ENCODE assay signal across 8 cellular contexts in genomic region chr5:71446540-71447216, GRCh38. TPM values are rescaled to one million over a fixed set of nuclear protein-coding genes. Genes with fewer than 3 reads are reported as not detected.
A peak's percentile ranks its signal among the peaks of the same experiment; 100 is the strongest.
DNase-seq lines count a peak whose midpoint lies in the region; ATAC-seq and TF ChIP-seq lines count a peak whose summit lies in the region.
"Not testable (repeated sequence)": the region's sequence is repeated elsewhere in the genome, so short reads cannot be mapped to it uniquely, and the experiment has no call there.

No MANE protein-coding gene starts in this region.

- not testable (repeated sequence) for H3K9me3 Mint-ChIP-seq in Calu3 (ENCODE audit: low read depth, unreplicated experiment); activated naive CD8-positive, alpha-beta T cell treated with anti-CD3 and anti-CD28 coated beads for 36 hours

- not testable (repeated sequence) for H3K4me1 ChIP-seq in smooth muscle cell (ENCODE audit: low read depth)

- not testable (repeated sequence) for H3K9me3 ChIP-seq in SK-N-MC (ENCODE audit: low read depth, low read length); smooth muscle cell (replicated peaks; ENCODE audit: low read depth)

- peaks cover 20% of the 10 kb centered on the region for H3K27me3 ChIP-seq in smooth muscle cell (ENCODE audit: low read depth)

- H3K4me1 Mint-ChIP-seq in Calu3 (ENCODE audit: low read depth, unreplicated experiment), result not testable (repeated sequence)
- peaks cover 10% of the 10 kb centered on the region for H3K4me1 Mint-ChIP-seq in activated naive CD8-positive, alpha-beta T cell treated with anti-CD3 and anti-CD28 coated beads for 36 hours

- H3K36me3 ChIP-seq in SK-N-MC (ENCODE audit: insufficient read depth, low read length); smooth muscle cell (ENCODE audit: low read depth): not testable (repeated sequence)

- not testable (repeated sequence) for H4K20me1 ChIP-seq in smooth muscle cell (ENCODE audit: low read depth)

- H3K27ac Mint-ChIP-seq in Calu3 (ENCODE audit: unreplicated experiment); activated naive CD8-positive, alpha-beta T cell treated with anti-CD3 and anti-CD28 coated beads for 36 hours: not testable (repeated sequence)

- not testable (repeated sequence) for H3K79me2 ChIP-seq in smooth muscle cell (ENCODE audit: low read depth)

- peak; percentile 21 for ATAC-seq in GM19023 (IDR thresholded peaks at IDR 0.05; ENCODE audit: unreplicated experiment)
- ATAC-seq in HG02852 (IDR thresholded peaks at IDR 0.05; ENCODE audit: unreplicated experiment), result peak; percentile 20
- ATAC-seq in left lobe of liver, result peak; percentile 17

- H3K36me3 Mint-ChIP-seq in Calu3 (ENCODE audit: insufficient read depth, unreplicated experiment); activated naive CD8-positive, alpha-beta T cell treated with anti-CD3 and anti-CD28 coated beads for 36 hours: not testable (repeated sequence)

- peak overlapping the region; percentile 78 for H3K4me2 ChIP-seq in smooth muscle cell

- H3K4me3 Mint-ChIP-seq in Calu3 (ENCODE audit: low read depth, unreplicated experiment), result peak overlapping the region; percentile 62
- H3K4me3 Mint-ChIP-seq in activated naive CD8-positive, alpha-beta T cell treated with anti-CD3 and anti-CD28 coated beads for 36 hours, result peak overlapping the region; percentile 64

- H3F3A ChIP-seq in smooth muscle cell (ENCODE audit: low read depth), result not testable (repeated sequence)

- H2AFZ ChIP-seq in smooth muscle cell (ENCODE audit: low read depth), result not testable (repeated sequence)

- intact Hi-C loops in Calu3 (cut with micrococcal nuclease; ENCODE audit: unreplicated experiment), result not testable (repeated sequence)

- DNase-seq in Calu3; SK-N-MC (ENCODE audit: low read depth, low spot score); activated naive CD8-positive, alpha-beta T cell treated with anti-CD3 and anti-CD28 coated beads for 36 hours; left lobe of liver (ENCODE audit: low spot score); smooth muscle cell (lab: John Stamatoyannopoulos, UW; ENCODE audit: unreplicated experiment): not testable (repeated sequence)
- DNase-seq in NCI-H1092 treated with DMSO at 0.1 percent for 48 hours (lab: John Stamatoyannopoulos, UW), result peak; percentile 25

- 45% methylated on average over 12 of the region's 13 CpGs for WGBS in smooth muscle cell (ENCODE audit: low lambda C conversion rate)

- not testable (repeated sequence) for TF ChIP-seq CTCF in Calu3 (IDR thresholded peaks at IDR 0.05; ENCODE audit: unreplicated experiment); smooth muscle cell (IDR thresholded peaks at IDR 0.05; ENCODE audit: borderline replicate concordance, insufficient read depth, poor library complexity, severe bottlenecking)

- H3K9ac ChIP-seq in SK-N-MC (ENCODE audit: insufficient read length), result peak overlapping the region; percentile 77
- not testable (repeated sequence) for H3K9ac ChIP-seq in smooth muscle cell (ENCODE audit: low read depth)

- H3K4me3 ChIP-seq in SK-N-MC (peak overlapping the region; percentile 91), smooth muscle cell (peak overlapping the region; percentile 38)

- H3K27ac ChIP-seq in SK-N-MC, result peak overlapping the region; percentile 90
- not testable (repeated sequence) for H3K27ac ChIP-seq in smooth muscle cell (ENCODE audit: low read depth)

- not testable (repeated sequence) for BruUV-seq in Calu3 (replicated peaks; lab: Mats Ljungman, UMichigan)

- H3K27me3 Mint-ChIP-seq in Calu3 (ENCODE audit: unreplicated experiment), result not testable (repeated sequence)
- H3K27me3 Mint-ChIP-seq in activated naive CD8-positive, alpha-beta T cell treated with anti-CD3 and anti-CD28 coated beads for 36 hours, result peaks cover 43% of the 10 kb centered on the region

- CTCF ChIA-PET in Calu3 (lab: Charles Lee), result not testable (repeated sequence)

RNA-seq across cellular contexts. Expression of gene BDP1, which starts 8.8 kb away (rescaled TPM):
- total RNA-seq in Calu3 (2022) (31.2 and 33.6 TPM in 2 replicates), left lobe of liver (8.2 TPM), smooth muscle cell (32.8 and 35.7 TPM in 2 replicates)
- 10 to 100 TPM; 26.7 to 28.1 TPM for total RNA-seq in activated naive CD8-positive, alpha-beta T cell treated with anti-CD3 and anti-CD28 coated beads for 36 hours
- polyA plus RNA-seq in smooth muscle cell, result 13.5 and 18.6 TPM in 2 replicates
